Comparison of ENCODE assay signal across 9 cellular contexts in genomic region chr9:127537014-127537413, GRCh38.
DNase-seq lines count a peak whose midpoint lies in the region; ATAC-seq, FAIRE-seq and TF ChIP-seq lines count a peak whose summit lies in the region.
"Had no signal": no experiment of that assay in that cellular context is flagged by ENCODE, and none has a peak within 500 bp of the region (broad histone marks: within the 10 kb centered on the region; RNA-seq: fewer than 3 reads in every experiment).

No MANE protein-coding gene starts in this region.

- H3K4me1 Mint-ChIP-seq in GM23338, result peaks cover 25% of the 10 kb centered on the region

- H3K9ac ChIP-seq in HepG2 (ENCODE audit: insufficient read depth, low read depth, low read length), result no peak overlapping the region

- CTCF ChIA-PET in HepG2 (lab: Yijun Ruan, JAX; ENCODE audit: low intra/inter-chr PET ratio, low total read pairs), result no interaction called here

- H3K36me3 Mint-ChIP-seq in GM23338 (ENCODE audit: low read depth), result no peaks in the 10 kb centered on the region

- H3K27me3 Mint-ChIP-seq in GM23338 (ENCODE audit: insufficient read depth, low read depth, poor library complexity), result peaks cover 14% of the 10 kb centered on the region

- TF ChIP-seq RAD21 in HepG2 (CRISPR knock-in tag; IDR thresholded peaks at IDR 0.05), result no peak

- H3K79me2 ChIP-seq in GM23338 (replicated peaks; ENCODE audit: insufficient read depth) (peaks cover 16% of the 10 kb centered on the region), HepG2 (ENCODE audit: insufficient read depth, low read length) (peaks cover 21% of the 10 kb centered on the region)

- no peak for TF ChIP-seq POLR2A in HepG2 (IDR thresholded peaks at IDR 0.05; ENCODE audit: insufficient read depth in 1 of 2, low read depth in 2 of 2, low read length in 2 of 2)

- H3K27me3 ChIP-seq in GM23338 (ENCODE audit: insufficient read depth) (no peaks in the 10 kb centered on the region), small intestine (ENCODE audit: control insufficient read depth in 2 of 2, insufficient read depth in 2 of 2, low read length in 2 of 2) (no peaks in the 10 kb centered on the region), HepG2 (ENCODE audit: control insufficient read depth in 1 of 2, insufficient read depth in 2 of 2, low read length in 2 of 2) (no peaks in the 10 kb centered on the region)

- peak overlapping the region; percentile 1; the same call in 1 of the 2 replicates for H3K27ac ChIP-seq in GM23338 (ENCODE audit: low read depth)
- peak overlapping the region; percentile 96 for H3K27ac ChIP-seq in VCaP
- no peak overlapping the region for H3K27ac ChIP-seq in small intestine (ENCODE audit: low read depth in 1 of 2, low read length in 1 of 2)
- no peak overlapping the region for H3K27ac ChIP-seq in HepG2 (ENCODE audit: extremely low read length, insufficient read depth, low read length)
- H3K27ac ChIP-seq: psoas muscle had no signal

- in situ Hi-C loops in HepG2 (cut with HindIII; ENCODE audit: extremely low pct_ligation_motif_present, low pct_unique_long_range_greater_than_20kb), result no loop called here

- intact Hi-C loops in HepG2 (cut with micrococcal nuclease; ENCODE audit: unreplicated experiment), result no loop called here

- H3K27ac Mint-ChIP-seq in GM23338, result no peak overlapping the region

- H2AFZ ChIP-seq in GM23338 (no peak overlapping the region), HepG2 (ENCODE audit: low read length) (no peak overlapping the region)

- H3K4me3 ChIP-seq in GM23338 (no peak overlapping the region), small intestine (ENCODE audit: low read depth in 1 of 2, low read length in 2 of 2) (no peak overlapping the region), HepG2 (replicated peaks in 1 of 3; ENCODE audit: insufficient read depth in 1 of 3, low read depth in 2 of 3, low read length in 3 of 3) (no peak overlapping the region)
- H3K4me3 ChIP-seq: psoas muscle had no signal

- H4K20me1 ChIP-seq in GM23338 (replicated peaks; ENCODE audit: insufficient read depth) (no peaks in the 10 kb centered on the region; the same call in 1 of the 2 replicates), HepG2 (ENCODE audit: insufficient read depth, low read length) (peaks cover 14% of the 10 kb centered on the region)

- no peaks in the 10 kb centered on the region for H3K9me3 Mint-ChIP-seq in GM23338

- no peak for TF ChIP-seq EP300 in HepG2 (IDR thresholded peaks at IDR 0.05; ENCODE audit: low read depth in 2 of 2, low read length in 2 of 2)
- no peak for TF ChIP-seq EP300 in HepG2 (CRISPR knock-in tag; IDR thresholded peaks at IDR 0.05; ENCODE audit: borderline replicate concordance)

- H3F3A ChIP-seq in GM23338 (replicated peaks; ENCODE audit: low read depth), result no peaks in the 10 kb centered on the region

- WGBS in small intestine, 3 donors, result 23 to 57% (median 39%) methylated on average over 8 of the region's 8 CpGs
- WGBS in HepG2 (ENCODE audit: low lambda C conversion rate), result 95% methylated on average over 7 of the region's 8 CpGs

- H3K9me2 ChIP-seq in GM23338 (ENCODE audit: insufficient read depth), result no peaks in the 10 kb centered on the region

- peak; percentile 45 for ATAC-seq in GM23338
- no peak for ATAC-seq in HG03139 (IDR thresholded peaks at IDR 0.05; ENCODE audit: unreplicated experiment)
- ATAC-seq in HepG2, result no peak
- ATAC-seq: psoas muscle had no signal

- BruUV-seq in HepG2 (replicated peaks; lab: Mats Ljungman, UMichigan), result no TSS peak

- H3K36me3 ChIP-seq in GM23338 (ENCODE audit: insufficient read depth) (no peaks in the 10 kb centered on the region), small intestine (ENCODE audit: control insufficient read depth in 2 of 2, insufficient read depth in 2 of 2, low read length in 2 of 2) (peaks cover 0 to under 1% of the 10 kb centered on the region in 2 donors), HepG2 (replicated peaks in 1 of 2; ENCODE audit: control insufficient read depth in 1 of 2, insufficient read depth in 2 of 2, low read length in 2 of 2) (peaks cover under 1 to 2% of the 10 kb centered on the region in 2 experiments; a peak in 4 of 5 replicates)

- H3K4me3 Mint-ChIP-seq in GM23338, result no peak overlapping the region

- DNase-seq in GM23338 (ENCODE audit: low spot score) (peak; percentile 39), fibroblast of peridontal ligament (ENCODE audit: extremely low read depth) (peak; percentile 48), small intestine (peak; percentile 37), CD1c-positive myeloid dendritic cell (ENCODE audit: extremely low spot score) (no peak), HepG2 (ENCODE audit: low spot score) (no peak)
- DNase-seq: GF-D8 had no signal

- TF ChIP-seq CTCF in GM23338 (conservative IDR thresholded peaks at IDR 0.05; ENCODE audit: low read depth in 2 of 2) (no peak), VCaP (conservative IDR thresholded peaks at IDR 0.05) (no peak), HepG2 (CRISPR knock-in tag; IDR thresholded peaks at IDR 0.05) (no peak)

- no peak for FAIRE-seq in small intestine (lab: Jason Lieb, UNC)
- no peak for FAIRE-seq in HepG2 (lab: Jason Lieb, UNC)

- H3K4me2 ChIP-seq in GM23338 (no peak overlapping the region), HepG2 (ENCODE audit: low read depth, low read length) (no peak overlapping the region)

- POLR2A ChIA-PET in HepG2 (lab: Yijun Ruan, JAX), result no interaction called here

- no peaks in the 10 kb centered on the region for H3K9me3 ChIP-seq in small intestine (ENCODE audit: control insufficient read depth, low read depth)
- no peaks in the 10 kb centered on the region for H3K9me3 ChIP-seq in HepG2 (ENCODE audit: low read length)
- H3K9me3 ChIP-seq: psoas muscle had no signal

- H3K4me1 ChIP-seq in GM23338 (ENCODE audit: insufficient read depth) (peaks cover 20% of the 10 kb centered on the region), small intestine (ENCODE audit: control insufficient read depth in 2 of 2, insufficient read depth in 1 of 2, low read depth in 1 of 2, low read length in 1 of 2) (no peaks in the 10 kb centered on the region), HepG2 (ENCODE audit: insufficient read depth, low read length) (no peaks in the 10 kb centered on the region)

TF ChIP-seq in GM23338, 12 proteins besides CTCF, POLR2A, EP300 and RAD21 (continues in another document):
- TF ChIP-seq EZH2phosphoT487 (IDR thresholded peaks at IDR 0.05; ENCODE audit: unreplicated experiment) (no peak), JUNB (IDR thresholded peaks at IDR 0.05; ENCODE audit: unreplicated experiment) (no peak), NANOG (IDR thresholded peaks at IDR 0.05; ENCODE audit: borderline replicate concordance) (no peak), POLR2AphosphoS5 (IDR thresholded peaks at IDR 0.05; ENCODE audit: low read depth) (no peak), CREB1 (CRISPR knock-in tag; IDR thresholded peaks at IDR 0.05; ENCODE audit: low read depth) (no peak)

TF ChIP-seq in HepG2, 621 proteins besides CTCF, POLR2A, EP300 and RAD21 (continues in another document):
- TF ChIP-seq ZNF547 (CRISPR knock-in tag; IDR thresholded peaks at IDR 0.05), result no peak
- TF ChIP-seq SP5 (CRISPR knock-in tag; IDR thresholded peaks at IDR 0.05; ENCODE audit: borderline replicate concordance, low read depth), result no peak
- TF ChIP-seq ZKSCAN1 (IDR thresholded peaks at IDR 0.05; ENCODE audit: low read length), result no peak
- no peak for TF ChIP-seq EED (CRISPR knock-in tag; IDR thresholded peaks at IDR 0.05)
- TF ChIP-seq PRMT3 (CRISPR knock-in tag; IDR thresholded peaks at IDR 0.05; ENCODE audit: borderline replicate concordance, low read depth), result no peak
- no peak for TF ChIP-seq TRIM22 (IDR thresholded peaks at IDR 0.05)
- no peak for TF ChIP-seq ZNF350 (CRISPR knock-in tag; IDR thresholded peaks at IDR 0.05; ENCODE audit: borderline replicate concordance, low read depth)
- no peak for TF ChIP-seq ZNF747 (CRISPR knock-in tag; IDR thresholded peaks at IDR 0.05; ENCODE audit: borderline replicate concordance)
- TF ChIP-seq MAFG (CRISPR knock-in tag; IDR thresholded peaks at IDR 0.05), result no peak
- no peak for TF ChIP-seq HNRNPL (IDR thresholded peaks at IDR 0.05; ENCODE audit: low read depth, low read length)
- TF ChIP-seq SMC3 (IDR thresholded peaks at IDR 0.05; ENCODE audit: low read length), result no peak
- TF ChIP-seq HOXA5 (CRISPR knock-in tag; IDR thresholded peaks at IDR 0.05), result no peak
- TF ChIP-seq BRF2 (CRISPR knock-in tag; IDR thresholded peaks at IDR 0.05), result no peak
- no peak for TF ChIP-seq HNF4G (IDR thresholded peaks at IDR 0.05; ENCODE audit: borderline replicate concordance, low read depth, low read length)
- TF ChIP-seq HNF4G (CRISPR knock-in tag; IDR thresholded peaks at IDR 0.05; ENCODE audit: borderline replicate concordance, low read depth), result no peak
- no peak for TF ChIP-seq TFDP1 (CRISPR knock-in tag; IDR thresholded peaks at IDR 0.05; ENCODE audit: borderline replicate concordance)
- no peak for TF ChIP-seq HOXA3 (CRISPR knock-in tag; IDR thresholded peaks at IDR 0.05)

Comparison
In these comparisons a context has a peak if more than half of its experiments do, and no peak if none do; other contexts are left out.
1. DNase-seq: peak in GM23338 (single experiment), fibroblast of peridontal ligament (single experiment) and small intestine (single experiment); none in CD1c-positive myeloid dendritic cell (single experiment) and HepG2 (single experiment).
2. H3K27ac ChIP-seq: peak in GM23338 (single experiment) and VCaP (single experiment); none in small intestine (0 of 2) and HepG2 (single experiment).